Comparison of ENCODE assay signal across 16 cellular contexts in genomic region chr7:29138588-29138987, GRCh38. TPM values are rescaled to one million over a fixed set of nuclear protein-coding genes. Genes with fewer than 3 reads are reported as not detected.
DNase-seq lines count a peak whose midpoint lies in the region; ATAC-seq and TF ChIP-seq lines count a peak whose summit lies in the region.
"Had no signal": no experiment of that assay in that cellular context is flagged by ENCODE, and none has a peak within 500 bp of the region (broad histone marks: within the 10 kb centered on the region; RNA-seq: fewer than 3 reads in every experiment).

No MANE protein-coding gene starts in this region.

- H3K9me3 ChIP-seq in RWPE2 (ENCODE audit: severe bottlenecking) (no peaks in the 10 kb centered on the region), smooth muscle cell (replicated peaks; ENCODE audit: low read depth) (no peaks in the 10 kb centered on the region)
- H3K9me3 ChIP-seq: HAP-1 had no signal

- intact Hi-C loops in CD14-positive monocyte (cut with micrococcal nuclease): no loop called here

- no peak for TF ChIP-seq CTCF in CD14-positive monocyte (IDR thresholded peaks at IDR 0.05)
- TF ChIP-seq CTCF in RWPE2 (IDR thresholded peaks at IDR 0.05; ENCODE audit: poor library complexity, severe bottlenecking): no peak
- no peak for TF ChIP-seq CTCF in smooth muscle cell (IDR thresholded peaks at IDR 0.05; ENCODE audit: borderline replicate concordance, insufficient read depth, poor library complexity, severe bottlenecking)

- H3K9me3 Mint-ChIP-seq in CD14-positive monocyte: peaks cover 0 to 13% (median 5%) of the 10 kb centered on the region in 7 donors
- H3K9me3 Mint-ChIP-seq in stimulated activated effector memory CD8-positive, alpha-beta T cell treated with anti-CD3 and anti-CD28 coated beads, Interleukin-12 subunit alpha, Interleukin-12 subunit beta, amount 100 ng/mL, for 72 hours: no peaks in the 10 kb centered on the region

- H3K79me2 ChIP-seq in smooth muscle cell (ENCODE audit: low read depth): no peaks in the 10 kb centered on the region

- H3K4me1 ChIP-seq in RWPE2 (ENCODE audit: insufficient read depth, poor library complexity, severe bottlenecking): peaks cover 25% of the 10 kb centered on the region
- peaks cover 14% of the 10 kb centered on the region for H3K4me1 ChIP-seq in smooth muscle cell (ENCODE audit: low read depth)
- H3K4me1 ChIP-seq: BLaER1 had no signal

- no peak overlapping the region for H3K9ac ChIP-seq in smooth muscle cell (ENCODE audit: low read depth)
- H3K9ac ChIP-seq: BLaER1 had no signal

- H3F3A ChIP-seq in smooth muscle cell (ENCODE audit: low read depth): no peaks in the 10 kb centered on the region

- peaks cover 14 to 32% of the 10 kb centered on the region in 2 donors for H3K36me3 Mint-ChIP-seq in CD14-positive monocyte
- no peaks in the 10 kb centered on the region for H3K36me3 Mint-ChIP-seq in stimulated activated effector memory CD8-positive, alpha-beta T cell treated with anti-CD3 and anti-CD28 coated beads, Interleukin-12 subunit alpha, Interleukin-12 subunit beta, amount 100 ng/mL, for 72 hours
- H3K36me3 Mint-ChIP-seq: CD4-positive, CD25-positive, alpha-beta regulatory T cell had no signal

- H3K27me3 ChIP-seq in RWPE2 (ENCODE audit: insufficient read depth, poor library complexity, severe bottlenecking) (no peaks in the 10 kb centered on the region), smooth muscle cell (ENCODE audit: low read depth) (peaks cover 8% of the 10 kb centered on the region)
- H3K27me3 ChIP-seq: BLaER1 had no signal

- H3K4me1 Mint-ChIP-seq in CD14-positive monocyte: peaks cover 97% of the 10 kb centered on the region
- H3K4me1 Mint-ChIP-seq in stimulated activated effector memory CD8-positive, alpha-beta T cell treated with anti-CD3 and anti-CD28 coated beads, Interleukin-12 subunit alpha, Interleukin-12 subunit beta, amount 100 ng/mL, for 72 hours: no peaks in the 10 kb centered on the region

- ATAC-seq in RWPE2 (ENCODE audit: low read depth) (no peak), GM18873 (IDR thresholded peaks at IDR 0.05; ENCODE audit: low FRiP score, unreplicated experiment) (no peak), GM18498 (IDR thresholded peaks at IDR 0.05; ENCODE audit: unreplicated experiment) (no peak)
- no peak for ATAC-seq in stimulated activated effector memory CD8-positive, alpha-beta T cell treated with anti-CD3 and anti-CD28 coated beads, Interleukin-12 subunit alpha, Interleukin-12 subunit beta, amount 100 ng/mL, for 72 hours
- ATAC-seq: HepG2 had no signal

- peak overlapping the region in 6 of 7 donors; percentile 61 to 98 (median 78) for H3K27ac Mint-ChIP-seq in CD14-positive monocyte
- H3K27ac Mint-ChIP-seq in stimulated activated effector memory CD8-positive, alpha-beta T cell treated with anti-CD3 and anti-CD28 coated beads, Interleukin-12 subunit alpha, Interleukin-12 subunit beta, amount 100 ng/mL, for 72 hours: no peak overlapping the region
- H3K27ac Mint-ChIP-seq: CD4-positive, CD25-positive, alpha-beta regulatory T cell had no signal

- H3K4me3 ChIP-seq in RWPE2 (ENCODE audit: severe bottlenecking): no peak overlapping the region
- H3K4me3 ChIP-seq in smooth muscle cell: no peak overlapping the region
- H3K4me3 ChIP-seq: BLaER1, HAP-1 had no signal

- H3K4me3 Mint-ChIP-seq in CD14-positive monocyte: peak overlapping the region in 1 of 2 donors; percentile 26
- H3K4me3 Mint-ChIP-seq in stimulated activated effector memory CD8-positive, alpha-beta T cell treated with anti-CD3 and anti-CD28 coated beads, Interleukin-12 subunit alpha, Interleukin-12 subunit beta, amount 100 ng/mL, for 72 hours: no peak overlapping the region
- H3K4me3 Mint-ChIP-seq: CD4-positive, CD25-positive, alpha-beta regulatory T cell had no signal

- no peaks in the 10 kb centered on the region for H3K27me3 Mint-ChIP-seq in CD14-positive monocyte (ENCODE audit: low read depth in 3 of 3)

- WGBS in smooth muscle cell (ENCODE audit: low lambda C conversion rate): 74% methylated on average over 4 of the region's 4 CpGs

- peak overlapping the region; percentile 28 for H3K27ac ChIP-seq in RWPE2 (ENCODE audit: poor library complexity, severe bottlenecking)
- H3K27ac ChIP-seq in smooth muscle cell (ENCODE audit: low read depth): peak overlapping the region; percentile 85
- H3K27ac ChIP-seq: BLaER1 had no signal

- H3K36me3 ChIP-seq in RWPE2 (ENCODE audit: low read depth) (no peaks in the 10 kb centered on the region), smooth muscle cell (ENCODE audit: low read depth) (no peaks in the 10 kb centered on the region)
- H3K36me3 ChIP-seq: BLaER1, HAP-1 had no signal

- no peaks in the 10 kb centered on the region for H4K20me1 ChIP-seq in smooth muscle cell (ENCODE audit: low read depth)
- H4K20me1 ChIP-seq: BLaER1 had no signal

- DNase-seq in CD14-positive monocyte (ENCODE audit: low spot score) (no peak), RWPE2 (ENCODE audit: low spot score) (no peak), kidney tubule cell (ENCODE audit: low spot score) (peak; percentile 14), smooth muscle cell (lab: John Stamatoyannopoulos, UW; ENCODE audit: unreplicated experiment) (no peak), NCI-H1048 (lab: John Stamatoyannopoulos, UW) (no peak)
- no peak for DNase-seq in stimulated activated effector memory CD8-positive, alpha-beta T cell treated with anti-CD3 and anti-CD28 coated beads, Interleukin-12 subunit alpha, Interleukin-12 subunit beta, amount 100 ng/mL, for 72 hours (ENCODE audit: low spot score in 2 of 2)
- DNase-seq: 8988T; AML-193; CD4-positive, CD25-positive, alpha-beta regulatory T cell; DMS53; GOT3 had no signal

- peak overlapping the region; percentile 1 for H3K4me2 ChIP-seq in smooth muscle cell
- H3K4me2 ChIP-seq: BLaER1 had no signal

- H2AFZ ChIP-seq in smooth muscle cell (ENCODE audit: low read depth): no peak overlapping the region

RNA-seq across cellular contexts. Expression of gene CPVL, which starts 7.7 kb away (rescaled TPM):
- 1,000 to 10,000 TPM; 1,108 to 1,111 TPM for polyA plus RNA-seq in CD14-positive monocyte
- 18.7 and 29.8 TPM in 2 replicates for total RNA-seq in smooth muscle cell
- polyA plus RNA-seq in smooth muscle cell: 7.2 and 20.8 TPM in 2 replicates

RNA-seq across cellular contexts. Expression of gene CHN2, which starts 56.0 kb away (rescaled TPM):
- 10 to 100 TPM; 26.6 to 44.8 TPM for polyA plus RNA-seq in CD14-positive monocyte
- 14.0 and 20.7 TPM in 2 replicates for total RNA-seq in smooth muscle cell
- polyA plus RNA-seq in smooth muscle cell: 7.4 and 15.7 TPM in 2 replicates

Comparison
In these comparisons a context has a peak if more than half of its experiments do, and no peak if none do; other contexts are left out.
1. RNA of gene CPVL, which starts 7.7 kb away (polyA plus RNA-seq): 1,108 to 1,111 TPM in CD14-positive monocyte; 7.2 to 20.8 TPM in smooth muscle cell; every median in the first group is over 10 times any median in the second.